In the genomic region with DNA sequence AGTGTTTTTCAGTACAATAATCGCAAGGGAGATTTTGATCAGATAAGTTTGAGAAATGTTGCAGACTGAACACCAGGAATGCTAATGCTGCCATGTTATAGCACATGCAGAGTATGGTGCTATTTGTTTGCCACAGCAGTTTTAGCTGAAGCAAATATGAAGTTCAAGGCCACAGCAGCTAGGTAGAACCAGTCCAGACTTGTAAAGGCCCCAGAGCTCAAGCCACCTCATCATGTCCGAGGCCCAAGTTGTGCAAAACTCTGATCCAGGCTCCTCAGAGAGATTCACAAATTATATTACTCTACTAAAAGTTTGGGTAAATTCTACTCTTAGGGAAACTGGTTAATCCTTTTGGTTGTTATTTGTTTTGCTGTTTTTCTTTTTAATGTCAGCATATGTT, we compare ENCODE assay signal across 33 cellular contexts.
"Had no signal": no experiment of that assay in that cellular context is flagged by ENCODE, and none has a peak within 500 bp of the region (broad histone marks: within the 10 kb centered on the region; RNA-seq: fewer than 3 reads in every experiment).

No MANE protein-coding gene starts in this region.

- DNase-seq: activated CD4-positive, alpha-beta memory T cell treated with anti-CD3 and anti-CD28 coated beads for 36 hours; activated CD4-positive, alpha-beta T cell treated with anti-CD3 and anti-CD28 coated beads for 4 hours; activated CD4-positive, alpha-beta T cell treated with anti-CD3 and anti-CD28 coated beads, Interleukin-2, amount 50 U/mL, for 1 hour; activated CD4-positive, CD25-positive, alpha-beta regulatory T cell treated with anti-CD3 and anti-CD28 coated beads, Interleukin-2, amount 50 U/mL, for 72 hours; activated CD8-positive, alpha-beta memory T cell treated with anti-CD3 and anti-CD28 coated beads, Interleukin-2, amount 50 U/mL, for 4 hours; activated effector memory CD4-positive, alpha-beta T cell treated with anti-CD3 and anti-CD28 coated beads, Interleukin-2, amount 50 U/mL, for 16 hours; activated naive CD4-positive, alpha-beta T cell; activated naive CD4-positive, alpha-beta T cell treated with anti-CD3 and anti-CD28 coated beads, Interleukin-2, amount 50 U/mL, for 16 hours; activated naive CD8-positive, alpha-beta T cell treated with anti-CD3 and anti-CD28 coated beads for 36 hours; activated T-cell treated with anti-CD3 and anti-CD28 coated beads for 4 hours; activated T-cell treated with anti-CD3 and anti-CD28 coated beads, Interleukin-2, amount 50 U/mL, for 4 hours; amygdala; caudate nucleus; cerebellar nuclear complex; NCI-H1092 treated with DMSO at 0.1 percent for 48 hours; NCI-H1417; NCI-H146; NCI-H187; NCI-H2029 treated with DMSO at 0.1 percent for 48 hours; NCI-H2107; NCI-H2171; NCI-H510A; NCI-H526; NCI-H748 treated with DMSO at 0.1 percent for 48 hours; NK-92 treated with Interleukin-12 subunit alpha and Interleukin-12 subunit beta, amount 100 ng/mL, for 24 hours; PC-3; Peyer's patch; RPMI8226; SIG-M5 had no signal

- H3K9me3 ChIP-seq: ascending aorta, Peyer's patch had no signal

- H3K27me3 ChIP-seq: ascending aorta, Peyer's patch had no signal

- H3K36me3 ChIP-seq: ascending aorta, Peyer's patch had no signal

- H3K27ac ChIP-seq: ascending aorta, KMS-11, Peyer's patch, SK-N-MC had no signal

- H3K9ac ChIP-seq: KMS-11 had no signal

- H3K4me1 ChIP-seq: ascending aorta, Peyer's patch had no signal

- H3K4me2 ChIP-seq: KMS-11 had no signal

- ATAC-seq: activated T-cell treated with anti-CD3 and anti-CD28 coated beads, Interleukin-2, amount 50 U/mL, for 4 hours; PC-3; Right ventricle myocardium inferior had no signal

- H3K4me3 ChIP-seq: ascending aorta, Peyer's patch, SK-N-MC had no signal
